Comparison of ENCODE assay signal across 24 cellular contexts in the genomic region with DNA sequence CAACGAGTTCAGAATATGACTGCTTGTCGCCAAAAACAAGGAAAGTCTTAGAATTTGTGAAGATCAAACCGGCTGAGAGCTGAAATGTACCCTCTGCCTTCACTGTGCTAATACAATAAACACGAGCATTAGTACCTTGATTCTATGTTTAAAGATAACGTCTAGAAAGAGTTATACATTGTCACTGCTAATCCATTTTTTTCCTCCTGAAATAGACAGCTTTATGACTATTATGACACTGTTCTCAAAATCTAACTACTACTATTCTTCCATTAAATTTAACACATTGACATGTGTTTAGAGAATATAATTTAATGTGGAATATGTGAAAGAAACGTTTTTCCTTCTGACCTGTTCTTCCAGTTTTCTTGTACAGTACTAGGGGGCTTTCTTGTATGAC.
DNase-seq lines count a peak whose midpoint lies in the region; ATAC-seq and TF ChIP-seq lines count a peak whose summit lies in the region.
"Had no signal": no experiment of that assay in that cellular context is flagged by ENCODE, and none has a peak within 500 bp of the region (broad histone marks: within the 10 kb centered on the region; RNA-seq: fewer than 3 reads in every experiment).

No MANE protein-coding gene starts in this region.

- H2BK20ac ChIP-seq in IMR-90 (ENCODE audit: low read depth, low read length), result no peak overlapping the region

- TF ChIP-seq RAD21 in IMR-90 (IDR thresholded peaks at IDR 0.05; ENCODE audit: low read length), result no peak

- H2BK15ac ChIP-seq in IMR-90 (ENCODE audit: low read depth, low read length), result no peak overlapping the region

- POLR2A ChIA-PET in IMR-90 (lab: Charles Lee; ENCODE audit: unreplicated experiment), result no interaction called here
- POLR2A ChIA-PET in WTC11 (lab: Charles Lee), result no interaction called here
- POLR2A ChIA-PET in CD8-positive, alpha-beta memory T cell (lab: Charles Lee), result no interaction called here

- H3K4ac ChIP-seq in IMR-90 (ENCODE audit: low read depth, low read length), result no peak overlapping the region

- peaks cover 12% of the 10 kb centered on the region for H3K9me3 Mint-ChIP-seq in WTC11
- H3K9me3 Mint-ChIP-seq in nephron, result peaks cover 3% of the 10 kb centered on the region
- no peaks in the 10 kb centered on the region for H3K9me3 Mint-ChIP-seq in CD8-positive, alpha-beta memory T cell
- H3K9me3 Mint-ChIP-seq: CD4-positive, alpha-beta T cell; HFFc6 had no signal

- H3K27ac ChIP-seq in IMR-90 (ENCODE audit: insufficient read depth, low read length), result no peak overlapping the region
- peak overlapping the region; percentile 37 for H3K27ac ChIP-seq in smooth muscle cell (ENCODE audit: low read depth)
- H3K27ac ChIP-seq in CD8-positive, alpha-beta memory T cell (ENCODE audit: low read depth, low read length), result no peak overlapping the region
- H3K27ac ChIP-seq: A549; BLaER1 treated with 17β-estradiol and CSF1 and Interleukin-3, amounts not matched to agents 10 nM and 100 nM had no signal

- dilution Hi-C loops in IMR-90 (cut with HindIII; ENCODE audit: low sequenced_read_pairs, unreplicated experiment), result no loop called here

- no peak overlapping the region for H2BK5ac ChIP-seq in IMR-90 (ENCODE audit: low read depth, low read length, poor library complexity, severe bottlenecking)

- H3K27ac Mint-ChIP-seq in WTC11 (peak overlapping the region; percentile 56; the same call in 1 of the 2 replicates), nephron (peak overlapping the region in 2 of 3 experiments; percentile 32 to 74)
- peak overlapping the region in 1 of 8 donors; percentile 63 for H3K27ac Mint-ChIP-seq in CD8-positive, alpha-beta memory T cell
- H3K27ac Mint-ChIP-seq: CD4-positive, alpha-beta T cell; GM23338; H9; HFFc6 had no signal

- H3K27me3 ChIP-seq in IMR-90 (ENCODE audit: control insufficient read depth, insufficient read depth, low read length), result no peaks in the 10 kb centered on the region
- no peaks in the 10 kb centered on the region for H3K27me3 ChIP-seq in smooth muscle cell (ENCODE audit: low read depth)
- H3K27me3 ChIP-seq in CD8-positive, alpha-beta memory T cell (ENCODE audit: insufficient read depth, low read length, poor library complexity, severe bottlenecking), result no peaks in the 10 kb centered on the region
- H3K27me3 ChIP-seq: BLaER1 treated with 17β-estradiol and CSF1 and Interleukin-3, amounts not matched to agents 10 nM and 100 nM had no signal

- intact Hi-C loops in IMR-90 (cut with micrococcal nuclease), result loop anchor here (2.0 kb wide), 1 partner anchor 75 kb away; no protein-coding TSS in a partner anchor

- DNase-seq in IMR-90, result no peak
- no peak for DNase-seq in WTC11 (ENCODE audit: low spot score)
- DNase-seq in smooth muscle cell (lab: John Stamatoyannopoulos, UW; ENCODE audit: unreplicated experiment), result no peak
- DNase-seq in DMS114 treated with DMSO at 0.1 percent for 48 hours (lab: John Stamatoyannopoulos, UW; ENCODE audit: unreplicated experiment), result no peak
- no peak for DNase-seq in CD8-positive, alpha-beta memory T cell
- DNase-seq: 8988T; ACHN; AML-193; BE2C; Calu3; CD4-positive, alpha-beta T cell; COR-L47; DND-41; H9; HFFc6 had no signal

- H3K36me3 Mint-ChIP-seq in WTC11 (peaks cover 24% of the 10 kb centered on the region), nephron (ENCODE audit: low read depth) (peaks cover 12% of the 10 kb centered on the region)
- H3K36me3 Mint-ChIP-seq in CD8-positive, alpha-beta memory T cell, result peaks cover 5 to 11% (median 10%) of the 10 kb centered on the region in 3 donors
- H3K36me3 Mint-ChIP-seq: CD14-positive monocyte had no signal

- no peak overlapping the region for H2AK9ac ChIP-seq in IMR-90 (replicated peaks; ENCODE audit: low read depth, low read length, poor library complexity)

- H3F3A ChIP-seq in smooth muscle cell (ENCODE audit: low read depth), result peaks cover 3% of the 10 kb centered on the region

- no peaks in the 10 kb centered on the region for H3K79me2 ChIP-seq in smooth muscle cell (ENCODE audit: low read depth)

- no peak overlapping the region for H3K23ac ChIP-seq in IMR-90 (ENCODE audit: low read depth, low read length)

- BruUV-seq in IMR-90 (replicated peaks; lab: Mats Ljungman, UMichigan), result no TSS peak

- H3K4me3 Mint-ChIP-seq in WTC11 (no peak overlapping the region), nephron (no peak overlapping the region)
- no peak overlapping the region for H3K4me3 Mint-ChIP-seq in CD8-positive, alpha-beta memory T cell
- H3K4me3 Mint-ChIP-seq: CD14-positive monocyte; CD4-positive, alpha-beta T cell; GM23338; H9 had no signal

- H3K4me1 ChIP-seq in IMR-90 (ENCODE audit: control insufficient read depth, insufficient read depth, low read length) (peaks cover 9% of the 10 kb centered on the region), smooth muscle cell (ENCODE audit: low read depth) (no peaks in the 10 kb centered on the region)
- no peaks in the 10 kb centered on the region for H3K4me1 ChIP-seq in CD8-positive, alpha-beta memory T cell (ENCODE audit: insufficient read depth, low read length)
- H3K4me1 ChIP-seq: A549, BE2C had no signal

- no peak for TF ChIP-seq POLR2A in IMR-90 (IDR thresholded peaks at IDR 0.05; ENCODE audit: low read depth, low read length)

- ATAC-seq in IMR-90 (ENCODE audit: low read depth) (no peak), WTC11 (no peak), GM21526 (IDR thresholded peaks at IDR 0.05; ENCODE audit: low FRiP score, unreplicated experiment) (no peak), HG02973 (IDR thresholded peaks at IDR 0.05; ENCODE audit: unreplicated experiment) (no peak)
- ATAC-seq: A549, GM12878, GM23338, HCT116 had no signal

- H3K36me3 ChIP-seq in IMR-90 (ENCODE audit: control insufficient read depth, insufficient read depth, low read length) (no peaks in the 10 kb centered on the region), smooth muscle cell (ENCODE audit: low read depth) (no peaks in the 10 kb centered on the region)
- H3K36me3 ChIP-seq in CD8-positive, alpha-beta memory T cell (ENCODE audit: insufficient read depth, low read length), result no peaks in the 10 kb centered on the region
- H3K36me3 ChIP-seq: BE2C had no signal

- WGBS in IMR-90 (ENCODE audit: extremely low coverage in 2 of 2, insufficient read length in 1 of 2), 2 experiments, result 83% methylated on average over 3 of the region's 6 CpGs; no CpG with 5 or more reads in 1 of the 2 experiments
- 93% methylated on average over 6 of the region's 6 CpGs for WGBS in smooth muscle cell (ENCODE audit: low lambda C conversion rate)

- peak overlapping the region; percentile 61; the same call in 1 of the 2 replicates for H2AK5ac ChIP-seq in IMR-90 (ENCODE audit: low read depth, low read length)

- no peak overlapping the region for H4K5ac ChIP-seq in IMR-90 (ENCODE audit: low read depth, low read length)

- H4K20me1 ChIP-seq in IMR-90 (ENCODE audit: insufficient read depth, low read length) (no peaks in the 10 kb centered on the region), smooth muscle cell (ENCODE audit: low read depth) (no peaks in the 10 kb centered on the region)

- peaks cover 40% of the 10 kb centered on the region for H3K4me1 Mint-ChIP-seq in WTC11
- peaks cover 41% of the 10 kb centered on the region for H3K4me1 Mint-ChIP-seq in nephron
- H3K4me1 Mint-ChIP-seq in CD8-positive, alpha-beta memory T cell, result peaks cover 0 to 7% (median 0%) of the 10 kb centered on the region in 3 donors
- H3K4me1 Mint-ChIP-seq: CD14-positive monocyte had no signal

- H3K4me3 ChIP-seq in IMR-90 (ENCODE audit: insufficient read depth, low read depth, low read length) (no peak overlapping the region), smooth muscle cell (no peak overlapping the region)
- H3K4me3 ChIP-seq in CD8-positive, alpha-beta memory T cell (ENCODE audit: low read length), result no peak overlapping the region
- H3K4me3 ChIP-seq: A549; BLaER1 treated with 17β-estradiol and CSF1 and Interleukin-3, amounts not matched to agents 10 nM and 100 nM; GM12878; GM23338 had no signal

- H3K56ac ChIP-seq in IMR-90 (ENCODE audit: extremely low read depth, insufficient read depth, low read length), result no peak overlapping the region

- no peak overlapping the region for H4K8ac ChIP-seq in IMR-90 (ENCODE audit: low read depth in 2 of 2, low read length in 2 of 2)

- H3K27me3 Mint-ChIP-seq in WTC11 (ENCODE audit: low read depth) (no peaks in the 10 kb centered on the region), nephron (ENCODE audit: low read depth) (no peaks in the 10 kb centered on the region)
- no peaks in the 10 kb centered on the region for H3K27me3 Mint-ChIP-seq in CD8-positive, alpha-beta memory T cell

- H4K91ac ChIP-seq in IMR-90 (ENCODE audit: insufficient read depth, low read depth, low read length), result no peak overlapping the region

- CTCF ChIA-PET in IMR-90 (lab: Yijun Ruan, JAX), result interaction anchor here (1.4 kb wide), 1 partner anchor 373 kb away, joined by 5 read pairs; no protein-coding TSS in a partner anchor
- CTCF ChIA-PET in WTC11 (lab: Charles Lee), result interaction anchor here (1.7 kb wide), 1 partner anchor 373 kb away, joined by 6 read pairs; no protein-coding TSS in a partner anchor
- CTCF ChIA-PET in CD8-positive, alpha-beta memory T cell (lab: Charles Lee), result interaction anchor here (1.3 kb wide), 1 partner anchor 204 kb away, joined by 3 read pairs; no protein-coding TSS in a partner anchor

- H3K4me2 ChIP-seq in IMR-90 (ENCODE audit: low read depth, low read length) (no peak overlapping the region), smooth muscle cell (no peak overlapping the region)
- H3K4me2 ChIP-seq: A549, GM23338 had no signal

- no peak overlapping the region for H3K14ac ChIP-seq in IMR-90 (replicated peaks; ENCODE audit: low read depth, low read length)

- H3K9ac ChIP-seq in IMR-90 (ENCODE audit: low read depth, low read length) (no peak overlapping the region), smooth muscle cell (ENCODE audit: low read depth) (no peak overlapping the region)
- H3K9ac ChIP-seq: BLaER1 treated with 17β-estradiol and CSF1 and Interleukin-3, amounts not matched to agents 10 nM and 100 nM had no signal

- no peak overlapping the region for H2BK120ac ChIP-seq in IMR-90 (ENCODE audit: low read depth, low read length)

- H3K9me1 ChIP-seq in IMR-90 (ENCODE audit: insufficient read depth, low read length), result no peaks in the 10 kb centered on the region

- TF ChIP-seq CTCF in IMR-90 (conservative IDR thresholded peaks at IDR 0.05; ENCODE audit: low read depth, low read length) (no peak), WTC11 (IDR thresholded peaks at IDR 0.05) (no peak), nephron (IDR thresholded peaks at IDR 0.05; ENCODE audit: unreplicated experiment in 3 of 3) (no peak), smooth muscle cell (IDR thresholded peaks at IDR 0.05; ENCODE audit: borderline replicate concordance, insufficient read depth, poor library complexity, severe bottlenecking) (no peak)

- 0 out of 4 replicates have a peak, but pooled peaks cover 0 to 3% of the 10 kb centered on the region in 2 experiments for H3K79me1 ChIP-seq in IMR-90 (ENCODE audit: low read depth in 1 of 2, low read length in 2 of 2)

- H2AFZ ChIP-seq in IMR-90 (replicated peaks; ENCODE audit: low read length, poor library complexity) (no peak overlapping the region), smooth muscle cell (ENCODE audit: low read depth) (no peak overlapping the region)
- H2AFZ ChIP-seq: GM23338 had no signal

- no peak overlapping the region for H3K18ac ChIP-seq in IMR-90 (ENCODE audit: low read depth, low read length)

- H3K9me3 ChIP-seq in IMR-90 (ENCODE audit: control insufficient read depth, insufficient read depth, low read length) (no peaks in the 10 kb centered on the region), smooth muscle cell (replicated peaks; ENCODE audit: low read depth) (no peaks in the 10 kb centered on the region)
- H3K9me3 ChIP-seq in CD8-positive, alpha-beta memory T cell (ENCODE audit: low read length), result no peaks in the 10 kb centered on the region
- H3K9me3 ChIP-seq: A549, BE2C had no signal

- in situ Hi-C loops in IMR-90 (cut with MboI; ENCODE audit: low sequenced_read_pairs), result loop anchor here (5.0 kb wide), 1 partner anchor 374 kb away; no protein-coding TSS in a partner anchor
